ENCODE assay signal across 27 cellular contexts in the genomic region with DNA sequence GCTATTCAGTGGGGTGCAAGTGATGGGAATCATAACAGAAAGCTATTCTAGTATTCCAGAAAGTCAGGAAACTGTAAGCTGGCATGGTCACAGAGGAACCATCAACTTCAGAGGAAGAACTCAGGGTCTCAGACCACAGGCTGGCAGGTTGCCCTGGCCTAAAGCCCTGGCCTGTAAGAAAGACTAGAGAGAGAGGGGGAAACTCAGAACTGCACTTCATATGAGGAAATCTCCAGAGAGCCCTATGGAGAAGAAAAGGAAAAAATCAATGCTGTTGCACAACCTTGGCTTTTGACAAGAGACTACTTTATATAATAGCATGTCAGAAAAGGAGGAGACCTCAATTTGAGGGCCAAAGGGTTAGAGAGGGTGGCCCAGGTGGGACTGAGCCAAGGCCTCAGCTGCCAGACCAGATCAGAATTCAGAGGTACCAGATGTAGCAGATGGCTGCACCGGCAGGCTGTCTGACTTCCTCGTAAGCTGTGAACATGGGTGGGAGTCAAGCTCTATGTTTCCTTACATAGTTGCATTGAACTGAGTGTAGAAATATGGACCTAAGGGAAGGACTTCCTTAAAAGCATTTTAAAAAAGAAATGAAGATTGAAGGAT.
A peak's percentile ranks its signal among the peaks of the same experiment; 100 is the strongest.
DNase-seq lines count a peak whose midpoint lies in the region; ATAC-seq and FAIRE-seq lines count a peak whose summit lies in the region.
"Had no signal": no experiment of that assay in that cellular context is flagged by ENCODE, and none has a peak within 500 bp of the region (broad histone marks: within the 10 kb centered on the region; RNA-seq: fewer than 3 reads in every experiment).

No MANE protein-coding gene starts in this region.

- no peaks in the 10 kb centered on the region for H3K4me1 Mint-ChIP-seq in naive thymus-derived CD4-positive, alpha-beta T cell
- H3K4me1 Mint-ChIP-seq: activated CD4-positive, alpha-beta memory T cell treated with anti-CD3 and anti-CD28 coated beads, Interleukin-2, amount 10 ng/mL, durations not matched to agents 7 days and 5 days; CD8-positive, alpha-beta memory T cell; H9; natural killer cell; stimulated activated naive CD8-positive, alpha-beta T cell treated with anti-CD3 and anti-CD28 coated beads, Interleukin-15, amount 100 ng/mL, for 72 hours had no signal

- no peak overlapping the region for H3K9ac ChIP-seq in trophoblast cell (ENCODE audit: low read length)

- H4K12ac ChIP-seq in trophoblast cell (ENCODE audit: low read depth, low read length): no peak overlapping the region

- H3K36me3 Mint-ChIP-seq in naive thymus-derived CD4-positive, alpha-beta T cell: no peaks in the 10 kb centered on the region
- H3K36me3 Mint-ChIP-seq: activated naive CD8-positive, alpha-beta T cell; natural killer cell had no signal

- no peak overlapping the region for H2BK5ac ChIP-seq in trophoblast cell (ENCODE audit: low read depth, low read length, poor library complexity)

- no peaks in the 10 kb centered on the region for H3K4me1 ChIP-seq in right cardiac atrium (ENCODE audit: control insufficient read depth, insufficient read depth, low read length)
- no peaks in the 10 kb centered on the region for H3K4me1 ChIP-seq in naive thymus-derived CD4-positive, alpha-beta T cell (ENCODE audit: control insufficient read depth in 2 of 2, insufficient read depth in 2 of 2, low read length in 2 of 2)
- H3K4me1 ChIP-seq in trophoblast cell (ENCODE audit: control insufficient read depth in 1 of 2, insufficient read depth in 2 of 2, low read length in 2 of 2): peaks cover 0 to 2% of the 10 kb centered on the region in 2 experiments
- H3K4me1 ChIP-seq: BE2C, SJCRH30 had no signal

- H3K9me3 Mint-ChIP-seq in naive thymus-derived CD4-positive, alpha-beta T cell: peaks cover 0 to 13% (median 0%) of the 10 kb centered on the region in 11 donors
- H3K9me3 Mint-ChIP-seq: activated CD4-positive, alpha-beta memory T cell treated with anti-CD3 and anti-CD28 coated beads, Interleukin-2, amount 10 ng/mL, durations not matched to agents 7 days and 5 days had no signal

- H2BK120ac ChIP-seq in trophoblast cell (ENCODE audit: insufficient read depth, low read length, poor library complexity): no peak overlapping the region

- no peak overlapping the region for H3K4ac ChIP-seq in trophoblast cell (ENCODE audit: low read depth, low read length)

- no peak overlapping the region for H3K4me2 ChIP-seq in trophoblast cell (ENCODE audit: low read length)

- ATAC-seq in right cardiac atrium (peak in 1 of 2 donors; percentile 47), HG03442 (IDR thresholded peaks at IDR 0.05; ENCODE audit: unreplicated experiment) (no peak)
- no peak for ATAC-seq in naive thymus-derived CD4-positive, alpha-beta T cell
- ATAC-seq: natural killer cell; stimulated activated naive CD8-positive, alpha-beta T cell treated with anti-CD3 and anti-CD28 coated beads, Interleukin-15, amount 100 ng/mL, for 72 hours had no signal

- no peak overlapping the region for H2AK5ac ChIP-seq in trophoblast cell (ENCODE audit: low read length)

- CTCF ChIA-PET in naive thymus-derived CD4-positive, alpha-beta T cell (lab: Charles Lee): no interaction called here

- no peak overlapping the region for H3K18ac ChIP-seq in trophoblast cell (ENCODE audit: low read length)

- 19% methylated on average over 2 of the region's 2 CpGs for WGBS in right cardiac atrium
- WGBS in trophoblast cell (ENCODE audit: extremely low coverage, insufficient coverage, insufficient read length): no CpG with 5 or more reads among the region's 2 CpGs

- H3K36me3 ChIP-seq in naive thymus-derived CD4-positive, alpha-beta T cell (ENCODE audit: control insufficient read depth in 2 of 3, insufficient read depth in 3 of 3, low read length in 3 of 3): no peaks in the 10 kb centered on the region
- H3K36me3 ChIP-seq in trophoblast cell (ENCODE audit: control insufficient read depth in 1 of 2, insufficient read depth in 2 of 2, low read length in 2 of 2): no peaks in the 10 kb centered on the region
- H3K36me3 ChIP-seq: BE2C, SJCRH30, tibial nerve had no signal

- H2AFZ ChIP-seq in trophoblast cell (ENCODE audit: insufficient read depth, low read length, poor library complexity): no peak overlapping the region

- H3K79me2 ChIP-seq in trophoblast cell (ENCODE audit: control insufficient read depth, insufficient read depth, low read length, poor library complexity): no peaks in the 10 kb centered on the region

- DNase-seq in Ammon's horn (ENCODE audit: low spot score): peak; percentile 21
- peak; percentile 30 for DNase-seq in MV-4-11 (lab: John Stamatoyannopoulos, UW)
- DNase-seq in astrocyte of the hippocampus (ENCODE audit: low read depth, low spot score): peak; percentile 52
- DNase-seq in right cardiac atrium: peak in 2 of 3 donors; percentile 47 to 70
- DNase-seq in naive thymus-derived CD4-positive, alpha-beta T cell: no peak
- DNase-seq in trophoblast cell: no peak
- DNase-seq in RCC 7860 (ENCODE audit: low spot score): no peak
- DNase-seq: activated CD4-positive, alpha-beta memory T cell treated with anti-CD3 and anti-CD28 coated beads, Interleukin-2, amount 10 ng/mL, durations not matched to agents 7 days and 5 days; activated CD4-positive, CD25-positive, alpha-beta regulatory T cell treated with anti-CD3 and anti-CD28 coated beads, Interleukin-2, amount 50 U/mL, for 72 hours; BE2C; CD8-positive, alpha-beta memory T cell; H9; natural killer cell; NCI-H1417 treated with DMSO at 0.1 percent for 48 hours; occipital lobe; SJCRH30; small intestine; stimulated activated CD4-positive, alpha-beta T cell treated with anti-CD3 and anti-CD28 coated beads, Interleukin-1b, Interleukin-23, amount 100 ng/mL, for 48 hours; stimulated activated CD8-positive, alpha-beta memory T cell treated with anti-CD3 and anti-CD28 coated beads, Interleukin-4, amount 100 ng/mL, for 48 hours; stimulated activated naive CD8-positive, alpha-beta T cell treated with anti-CD3 and anti-CD28 coated beads, Interleukin-15, amount 100 ng/mL, for 72 hours had no signal

- POLR2A ChIA-PET in naive thymus-derived CD4-positive, alpha-beta T cell (lab: Charles Lee): no interaction called here

- no peak for FAIRE-seq in RCC 7860 (lab: Jason Lieb, UNC)
- FAIRE-seq: astrocyte, GM18507, islet of Langerhans, small intestine had no signal

- H4K8ac ChIP-seq in trophoblast cell (ENCODE audit: low read depth, low read length): no peak overlapping the region

- intact Hi-C loops in right cardiac atrium (cut with DNase I): no loop called here
- intact Hi-C loops in naive thymus-derived CD4-positive, alpha-beta T cell (cut with micrococcal nuclease): no loop called here

- no peak overlapping the region for H3K4me3 Mint-ChIP-seq in naive thymus-derived CD4-positive, alpha-beta T cell
- H3K4me3 Mint-ChIP-seq: activated CD4-positive, alpha-beta memory T cell treated with anti-CD3 and anti-CD28 coated beads, Interleukin-2, amount 10 ng/mL, durations not matched to agents 7 days and 5 days; activated naive CD8-positive, alpha-beta T cell; CD8-positive, alpha-beta memory T cell; H9; natural killer cell; stimulated activated naive CD8-positive, alpha-beta T cell treated with anti-CD3 and anti-CD28 coated beads, Interleukin-15, amount 100 ng/mL, for 72 hours had no signal

- H3K27ac Mint-ChIP-seq in naive thymus-derived CD4-positive, alpha-beta T cell: no peak overlapping the region
- H3K27ac Mint-ChIP-seq: activated CD4-positive, alpha-beta memory T cell treated with anti-CD3 and anti-CD28 coated beads, Interleukin-2, amount 10 ng/mL, durations not matched to agents 7 days and 5 days; activated naive CD8-positive, alpha-beta T cell; CD8-positive, alpha-beta memory T cell; H9; natural killer cell had no signal

- H3K4me3 ChIP-seq in right cardiac atrium (ENCODE audit: low read length) (no peak overlapping the region), trophoblast cell (ENCODE audit: low read depth, low read length) (no peak overlapping the region)
- H3K4me3 ChIP-seq in naive thymus-derived CD4-positive, alpha-beta T cell (ENCODE audit: low read length): no peak overlapping the region
- H3K4me3 ChIP-seq: dorsolateral prefrontal cortex, SJCRH30, tibial nerve had no signal

- no peak overlapping the region for H2BK12ac ChIP-seq in trophoblast cell (ENCODE audit: low read length)

- H3K79me1 ChIP-seq in trophoblast cell (ENCODE audit: low read length): no peaks in the 10 kb centered on the region

- no peaks in the 10 kb centered on the region for H3K9me3 ChIP-seq in right cardiac atrium (ENCODE audit: control insufficient read depth, low read length)
- no peaks in the 10 kb centered on the region for H3K9me3 ChIP-seq in naive thymus-derived CD4-positive, alpha-beta T cell (ENCODE audit: control insufficient read depth in 2 of 3, low read length in 3 of 3)
- H3K9me3 ChIP-seq in trophoblast cell (ENCODE audit: insufficient read depth, low read depth, low read length): no peaks in the 10 kb centered on the region
- H3K9me3 ChIP-seq: BE2C, SJCRH30 had no signal

- H4K91ac ChIP-seq in trophoblast cell (ENCODE audit: low read depth, low read length): no peak overlapping the region

- H3K23ac ChIP-seq in trophoblast cell (ENCODE audit: low read length): no peak overlapping the region

- H3K27me3 ChIP-seq in right cardiac atrium (ENCODE audit: control insufficient read depth, insufficient read depth) (no peaks in the 10 kb centered on the region), trophoblast cell (ENCODE audit: insufficient read depth, low read length) (no peaks in the 10 kb centered on the region)
- H3K27me3 ChIP-seq in naive thymus-derived CD4-positive, alpha-beta T cell (ENCODE audit: control insufficient read depth in 2 of 2, insufficient read depth in 2 of 2, low read length in 2 of 2): no peaks in the 10 kb centered on the region
- H3K27me3 ChIP-seq: BE2C, dorsolateral prefrontal cortex, SJCRH30, tibial nerve had no signal

- no peak overlapping the region for H3K27ac ChIP-seq in right cardiac atrium (ENCODE audit: low read length)
- no peak overlapping the region for H3K27ac ChIP-seq in naive thymus-derived CD4-positive, alpha-beta T cell (ENCODE audit: low read depth, low read length)
- no peak overlapping the region for H3K27ac ChIP-seq in trophoblast cell (ENCODE audit: low read depth, low read length)
- H3K27ac ChIP-seq: SJCRH30, tibial nerve had no signal

- peaks cover 0 to 4% (median 0%) of the 10 kb centered on the region in 5 donors for H3K27me3 Mint-ChIP-seq in naive thymus-derived CD4-positive, alpha-beta T cell
- H3K27me3 Mint-ChIP-seq: activated CD4-positive, alpha-beta memory T cell treated with anti-CD3 and anti-CD28 coated beads, Interleukin-2, amount 10 ng/mL, durations not matched to agents 7 days and 5 days; stimulated activated naive CD8-positive, alpha-beta T cell treated with anti-CD3 and anti-CD28 coated beads, Interleukin-15, amount 100 ng/mL, for 72 hours had no signal

- no peak overlapping the region for H3K14ac ChIP-seq in trophoblast cell (ENCODE audit: low read length)

Comparison
In these comparisons a context has a peak if more than half of its experiments do, and no peak if none do; other contexts are left out.
1. DNase-seq: peak in Ammon's horn (single experiment), MV-4-11 (single experiment), astrocyte of the hippocampus (single experiment) and right cardiac atrium (2 of 3); none in naive thymus-derived CD4-positive, alpha-beta T cell (0 of 9), trophoblast cell (0 of 2) and RCC 7860 (single experiment).